Comparison of ENCODE assay signal across 1 cellular context in genomic region chr15:80834402-80834801, GRCh38.
TF ChIP-seq lines count a peak whose summit lies in the region.

No MANE protein-coding gene starts in this region.

TF ChIP-seq in H1, 55 proteins besides CTCF, POLR2A, EP300 and RAD21 (continued from another document):
- TF ChIP-seq CREB1 (IDR thresholded peaks at IDR 0.05) = no peak
- no peak for TF ChIP-seq RFX5 (IDR thresholded peaks at IDR 0.05; ENCODE audit: borderline replicate concordance, low read depth, low read length)
- TF ChIP-seq TAF1 (IDR thresholded peaks at IDR 0.05; ENCODE audit: low read depth, low read length) = no peak
- TF ChIP-seq SP1 (IDR thresholded peaks at IDR 0.05; ENCODE audit: low read depth, low read length) = no peak
- no peak for TF ChIP-seq SIRT6 (IDR thresholded peaks at IDR 0.05; ENCODE audit: low read length)
